In genomic region chrX:45007598-45007997, GRCh38 we compare ENCODE assay signal across 11 cellular contexts.
DNase-seq lines count a peak whose midpoint lies in the region; ATAC-seq and TF ChIP-seq lines count a peak whose summit lies in the region.
"Had no signal": no experiment of that assay in that cellular context is flagged by ENCODE, and none has a peak within 500 bp of the region (broad histone marks: within the 10 kb centered on the region; RNA-seq: fewer than 3 reads in every experiment).

No MANE protein-coding gene starts in this region.

- H3K4me1 ChIP-seq in neutrophil (ENCODE audit: control insufficient read depth in 1 of 2, insufficient read depth in 1 of 2, low read depth in 1 of 2, low read length in 1 of 2) = peaks cover 15 to 39% of the 10 kb centered on the region in 2 experiments

- peaks cover 35% of the 10 kb centered on the region for H3K4me1 Mint-ChIP-seq in activated CD4-positive, alpha-beta memory T cell treated with anti-CD3 and anti-CD28 coated beads for 36 hours (ENCODE audit: low read depth)
- peaks cover 23% of the 10 kb centered on the region for H3K4me1 Mint-ChIP-seq in activated CD4-positive, alpha-beta memory T cell treated with anti-CD3 and anti-CD28 coated beads, Interleukin-2, amount 10 ng/mL, durations not matched to agents 7 days and 5 days

- peak; percentile 93 for ATAC-seq in GM21717 (IDR thresholded peaks at IDR 0.05; ENCODE audit: unreplicated experiment)
- ATAC-seq in HG03575 (IDR thresholded peaks at IDR 0.05; ENCODE audit: extremely low read depth, insufficient number of reproducible peaks, low FRiP score, unreplicated experiment) = peak; percentile 71
- no peak for ATAC-seq in GM21515 (IDR thresholded peaks at IDR 0.05; ENCODE audit: unreplicated experiment)

- peaks cover 15% of the 10 kb centered on the region for H3K36me3 Mint-ChIP-seq in activated CD4-positive, alpha-beta memory T cell treated with anti-CD3 and anti-CD28 coated beads for 36 hours
- H3K36me3 Mint-ChIP-seq in activated CD4-positive, alpha-beta memory T cell treated with anti-CD3 and anti-CD28 coated beads, Interleukin-2, amount 10 ng/mL, durations not matched to agents 7 days and 5 days (ENCODE audit: low read depth) = peaks cover 19% of the 10 kb centered on the region

- H3K4me3 ChIP-seq in neutrophil (ENCODE audit: low read depth in 1 of 2, low read length in 1 of 2) = no peak overlapping the region
- H3K4me3 ChIP-seq: skin epidermis had no signal

- peak overlapping the region; percentile 29 for H3K4me3 Mint-ChIP-seq in activated CD4-positive, alpha-beta memory T cell treated with anti-CD3 and anti-CD28 coated beads for 36 hours
- no peak overlapping the region for H3K4me3 Mint-ChIP-seq in activated CD4-positive, alpha-beta memory T cell treated with anti-CD3 and anti-CD28 coated beads, Interleukin-2, amount 10 ng/mL, durations not matched to agents 7 days and 5 days

- peak overlapping the region; percentile 48 for H3K27ac ChIP-seq in neutrophil
- H3K27ac ChIP-seq: skin epidermis had no signal

- CTCF ChIA-PET in activated CD4-positive, alpha-beta memory T cell treated with anti-CD3 and anti-CD28 coated beads for 36 hours (lab: Charles Lee) = interaction anchor here (0.5 to 1.3 kb wide), 2 partner anchors 62 to 1452 kb away, joined by 4 to 5 read pairs; no protein-coding TSS in a partner anchor
- CTCF ChIA-PET in activated CD4-positive, alpha-beta memory T cell treated with anti-CD3 and anti-CD28 coated beads, Interleukin-2, amount 10 ng/mL, durations not matched to agents 7 days and 5 days (lab: Charles Lee) = interaction anchor here (0.8 kb wide), 1 partner anchor 25 kb away, joined by 3 read pairs; no protein-coding TSS in a partner anchor

- H3K9me3 Mint-ChIP-seq in activated CD4-positive, alpha-beta memory T cell treated with anti-CD3 and anti-CD28 coated beads for 36 hours = peaks cover 11% of the 10 kb centered on the region
- H3K9me3 Mint-ChIP-seq in activated CD4-positive, alpha-beta memory T cell treated with anti-CD3 and anti-CD28 coated beads, Interleukin-2, amount 10 ng/mL, durations not matched to agents 7 days and 5 days = peaks cover 5% of the 10 kb centered on the region
- H3K9me3 Mint-ChIP-seq: activated naive CD4-positive, alpha-beta T cell treated with anti-CD3 and anti-CD28 coated beads, Interleukin-2, amount 50 U/mL, for 72 hours had no signal

- TF ChIP-seq CTCF in neutrophil (IDR thresholded peaks at IDR 0.05) = no peak

- no peaks in the 10 kb centered on the region for H3K9me3 ChIP-seq in neutrophil

- no peaks in the 10 kb centered on the region for H3K27me3 Mint-ChIP-seq in activated CD4-positive, alpha-beta memory T cell treated with anti-CD3 and anti-CD28 coated beads for 36 hours
- no peaks in the 10 kb centered on the region for H3K27me3 Mint-ChIP-seq in activated CD4-positive, alpha-beta memory T cell treated with anti-CD3 and anti-CD28 coated beads, Interleukin-2, amount 10 ng/mL, durations not matched to agents 7 days and 5 days

- no peak for DNase-seq in activated CD4-positive, alpha-beta memory T cell treated with anti-CD3 and anti-CD28 coated beads for 36 hours
- DNase-seq in activated CD4-positive, alpha-beta memory T cell treated with anti-CD3 and anti-CD28 coated beads, Interleukin-2, amount 10 ng/mL, durations not matched to agents 7 days and 5 days = no peak
- DNase-seq in NCI-H510A treated with DMSO at 0.1 percent for 48 hours (lab: John Stamatoyannopoulos, UW) (no peak), AML-193 (lab: John Stamatoyannopoulos, UW) (no peak)
- DNase-seq: NK-92 treated with Interleukin-12 subunit alpha and Interleukin-12 subunit beta, amount 100 ng/mL, for 24 hours had no signal

- H3K36me3 ChIP-seq in neutrophil = no peaks in the 10 kb centered on the region

- H3K27ac Mint-ChIP-seq in activated CD4-positive, alpha-beta memory T cell treated with anti-CD3 and anti-CD28 coated beads for 36 hours = peak overlapping the region; percentile 67
- no peak overlapping the region for H3K27ac Mint-ChIP-seq in activated CD4-positive, alpha-beta memory T cell treated with anti-CD3 and anti-CD28 coated beads, Interleukin-2, amount 10 ng/mL, durations not matched to agents 7 days and 5 days

- intact Hi-C loops in activated CD4-positive, alpha-beta memory T cell treated with anti-CD3 and anti-CD28 coated beads for 36 hours (cut with micrococcal nuclease) = no loop called here

- POLR2A ChIA-PET in activated CD4-positive, alpha-beta memory T cell treated with anti-CD3 and anti-CD28 coated beads for 36 hours (lab: Charles Lee) = interaction anchor here (1.1 kb wide), 1 partner anchor 10 kb away, joined by 3 read pairs; no protein-coding TSS in a partner anchor
- POLR2A ChIA-PET in activated CD4-positive, alpha-beta memory T cell treated with anti-CD3 and anti-CD28 coated beads, Interleukin-2, amount 10 ng/mL, durations not matched to agents 7 days and 5 days (lab: Charles Lee) = interaction anchor here (1.8 kb wide), 1 partner anchor 10 kb away, joined by 5 read pairs; no protein-coding TSS in a partner anchor

- H3K27me3 ChIP-seq in neutrophil = no peaks in the 10 kb centered on the region
